In the genomic region with DNA sequence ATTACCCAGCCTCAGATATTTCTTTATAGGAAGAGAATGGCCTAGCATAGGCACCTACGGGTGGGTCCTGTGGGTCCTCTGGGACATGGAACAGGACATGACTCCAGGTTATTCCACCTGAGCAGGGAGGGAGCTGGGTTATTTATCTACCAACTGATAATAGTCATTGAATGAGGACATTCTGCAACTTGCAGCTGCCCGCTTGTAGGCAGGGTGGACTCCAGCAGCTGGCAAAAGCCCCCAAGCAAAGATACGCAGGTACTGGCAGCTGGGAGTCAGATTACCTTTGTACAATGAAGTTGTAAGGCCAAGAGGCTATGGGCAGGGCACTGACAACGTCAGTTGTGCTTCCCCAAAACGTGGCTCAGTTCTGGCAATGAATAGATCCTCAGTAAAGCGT, we compare ENCODE assay signal across 25 cellular contexts. TPM values are rescaled to one million over a fixed set of nuclear protein-coding genes. Genes with fewer than 3 reads are reported as not detected.
DNase-seq lines count a peak whose midpoint lies in the region; ATAC-seq, FAIRE-seq and TF ChIP-seq lines count a peak whose summit lies in the region.
"Had no signal": no experiment of that assay in that cellular context is flagged by ENCODE, and none has a peak within 500 bp of the region (broad histone marks: within the 10 kb centered on the region; RNA-seq: fewer than 3 reads in every experiment).

No MANE protein-coding gene starts in this region.

- H3K18ac ChIP-seq in H1 (ENCODE audit: extremely low read depth, low read length) = no peak overlapping the region

- no peak overlapping the region for H2AK5ac ChIP-seq in H1 (ENCODE audit: low read depth, low read length)

- no peak overlapping the region for H3K4ac ChIP-seq in H1 (replicated peaks; ENCODE audit: insufficient read length, low read depth, low read length)

- H3K36me3 Mint-ChIP-seq in GM23338 (ENCODE audit: low read depth) = no peaks in the 10 kb centered on the region
- H3K36me3 Mint-ChIP-seq: CD4-positive, alpha-beta memory T cell had no signal

- H3K36me3 ChIP-seq in GM23338 (ENCODE audit: insufficient read depth) (no peaks in the 10 kb centered on the region), H1 (ENCODE audit: control insufficient read depth in 2 of 4, insufficient read depth in 4 of 4, low read length in 3 of 4) (no peaks in the 10 kb centered on the region)

- peaks cover 3% of the 10 kb centered on the region; the same call in 2 of the 3 replicates for H3K4me1 Mint-ChIP-seq in GM23338
- H3K4me1 Mint-ChIP-seq: CD4-positive, alpha-beta memory T cell had no signal

- POLR2A ChIA-PET in H1 (lab: Charles Lee; ENCODE audit: partially characterized antibody) = interaction anchor here (1.4 kb wide), 1 partner anchor 15 kb away, joined by 3 read pairs; no protein-coding TSS in a partner anchor

- no peak overlapping the region for H2BK5ac ChIP-seq in H1 (ENCODE audit: low read depth, low read length)

- no peak overlapping the region for H3K4me3 ChIP-seq in GM23338
- no peak overlapping the region for H3K4me3 ChIP-seq in H1 (ENCODE audit: extremely low read depth in 1 of 4, insufficient read depth in 2 of 4, low read depth in 3 of 4, low read length in 4 of 4)

- H3K79me1 ChIP-seq in H1 (ENCODE audit: low read depth, low read length) = no peaks in the 10 kb centered on the region

- no peak overlapping the region for H3K4me2 ChIP-seq in GM23338
- no peak overlapping the region for H3K4me2 ChIP-seq in H1 (ENCODE audit: insufficient read depth in 1 of 2, low read depth in 2 of 2, low read length in 2 of 2)
- H3K4me2 ChIP-seq: SK-N-SH had no signal

- no peak for TF ChIP-seq RAD21 in H1 (IDR thresholded peaks at IDR 0.05 in 1 of 2, conservative IDR thresholded peaks at IDR 0.05 in 1 of 2; ENCODE audit: low read depth in 2 of 2, low read length in 2 of 2)

- H3K79me2 ChIP-seq in GM23338 (replicated peaks; ENCODE audit: insufficient read depth) (no peaks in the 10 kb centered on the region), H1 (ENCODE audit: control insufficient read depth in 1 of 2, insufficient read depth in 2 of 2, low read length in 2 of 2) (no peaks in the 10 kb centered on the region)

- no peak overlapping the region for H2BK120ac ChIP-seq in H1 (replicated peaks; ENCODE audit: low read depth, low read length)

- no peak overlapping the region for H2BK20ac ChIP-seq in H1 (ENCODE audit: low read length)

- H4K20me1 ChIP-seq in GM23338 (replicated peaks; ENCODE audit: insufficient read depth) (no peaks in the 10 kb centered on the region), H1 (replicated peaks in 1 of 2; ENCODE audit: control insufficient read depth in 1 of 2, insufficient read depth in 2 of 2, low read length in 2 of 2) (no peaks in the 10 kb centered on the region)

- no peak overlapping the region for H3K56ac ChIP-seq in H1 (replicated peaks; ENCODE audit: insufficient read length, low read depth, low read length)

- no peaks in the 10 kb centered on the region for H3K9me3 ChIP-seq in H1 (ENCODE audit: insufficient read depth in 2 of 2, low read depth in 1 of 2, low read length in 1 of 2)
- H3K9me3 ChIP-seq: SK-N-SH had no signal

- H4K5ac ChIP-seq in H1 (ENCODE audit: insufficient read length, low read depth, low read length) = no peak overlapping the region

- FAIRE-seq in H1 (lab: Jason Lieb, UNC) = no peak
- FAIRE-seq: GM18507 had no signal

- no peak for TF ChIP-seq POLR2A in H1 (IDR thresholded peaks at IDR 0.05; ENCODE audit: control extremely low read depth in 1 of 2, low read depth in 2 of 2, low read length in 2 of 2)

- H3K9ac ChIP-seq in H1 (replicated peaks in 1 of 4; ENCODE audit: extremely low read depth in 1 of 4, low read depth in 3 of 4, low read length in 3 of 4) = no peak overlapping the region
- H3K9ac ChIP-seq: SK-N-SH had no signal

- TF ChIP-seq CTCF in GM23338 (conservative IDR thresholded peaks at IDR 0.05; ENCODE audit: low read depth in 2 of 2) = no peak
- TF ChIP-seq CTCF in H1 (IDR thresholded peaks at IDR 0.05; ENCODE audit: control extremely low read depth in 1 of 3, insufficient read depth in 1 of 3, low read depth in 1 of 3, low read length in 3 of 3) = no peak

- no peak overlapping the region for H3K23ac ChIP-seq in H1 (ENCODE audit: insufficient read length)

- no peak for TF ChIP-seq EP300 in H1 (IDR thresholded peaks at IDR 0.05; ENCODE audit: borderline replicate concordance in 1 of 2, low read depth in 2 of 2, low read length in 2 of 2)

- H3K27ac ChIP-seq in GM23338 (ENCODE audit: low read depth) (no peak overlapping the region), H1 (ENCODE audit: low read depth, low read length) (no peak overlapping the region)

- ATAC-seq in GM23338 (no peak), GM19351 (IDR thresholded peaks at IDR 0.05; ENCODE audit: unreplicated experiment) (no peak)
- ATAC-seq: PC-3 had no signal

- H2BK12ac ChIP-seq in H1 (ENCODE audit: low read depth, low read length) = no peak overlapping the region

- H2BK15ac ChIP-seq in H1 (ENCODE audit: low read length) = no peak overlapping the region

- no peaks in the 10 kb centered on the region for H3F3A ChIP-seq in GM23338 (replicated peaks; ENCODE audit: low read depth)

- peaks cover 4% of the 10 kb centered on the region for H3K27me3 Mint-ChIP-seq in GM23338 (ENCODE audit: insufficient read depth, low read depth, poor library complexity)

- H3K4me1 ChIP-seq in GM23338 (ENCODE audit: insufficient read depth) = peaks cover 2% of the 10 kb centered on the region
- H3K4me1 ChIP-seq in H1 (replicated peaks in 1 of 4; ENCODE audit: control insufficient read depth in 3 of 4, insufficient read depth in 4 of 4, low read length in 3 of 4) = peaks cover 0 to 4% (median 3%) of the 10 kb centered on the region in 4 experiments; a peak in 4 of 7 replicates

- DNase-seq in COLO668 (lab: John Stamatoyannopoulos, UW; ENCODE audit: unreplicated experiment) = peak; percentile 81
- no peak for DNase-seq in GM23338 (ENCODE audit: low spot score)
- DNase-seq in NCI-H510A treated with DMSO at 0.1 percent for 48 hours (lab: John Stamatoyannopoulos, UW) = peak; percentile 77
- DNase-seq in H1 (ENCODE audit: low read depth in 1 of 2, low spot score in 2 of 2) = no peak
- DNase-seq in mucosa of gallbladder (ENCODE audit: low spot score) = no peak
- no peak for DNase-seq in C1 segment of cervical spinal cord (lab: John Stamatoyannopoulos, UW)
- DNase-seq in effector CD4-positive, alpha-beta T cell = no peak
- DNase-seq: CD4-positive, alpha-beta memory T cell; GDM1; H7; HFFc6; Kasumi-1; NCI-H1417 treated with DMSO at 0.1 percent for 48 hours; NCI-H1930; PC-3; Right ventricle myocardium superior; SK-N-SH; T-helper 2 cell had no signal

- H4K91ac ChIP-seq in H1 (replicated peaks; ENCODE audit: insufficient read length, low read length) = no peak overlapping the region

- WGBS in H1 (ENCODE audit: extremely low coverage in 1 of 2, insufficient coverage in 1 of 2, insufficient read length in 1 of 2, insufficient replicate concordance in 2 of 2, low coverage in 1 of 2, low lambda C conversion rate in 2 of 2, missing lambda C conversion rate in 1 of 2), 2 experiments = 78% methylated on average over 6 of the region's 6 CpGs; no CpG with 5 or more reads in 1 of the 2 experiments

- no peaks in the 10 kb centered on the region; the same call in 1 of the 2 replicates for H3K9me2 ChIP-seq in GM23338 (ENCODE audit: insufficient read depth)
- H3K9me2 ChIP-seq: SK-N-SH had no signal

- CTCF ChIA-PET in H1 (lab: Charles Lee; ENCODE audit: partially characterized antibody) = interaction anchor here (0.6 to 4.0 kb wide), 5 partner anchors 12 to 872 kb away, joined by 3 to 14 read pairs (median 4); no protein-coding TSS in a partner anchor

- no peak overlapping the region for H3K14ac ChIP-seq in H1 (ENCODE audit: insufficient read length)

- no peak overlapping the region for H3K27ac Mint-ChIP-seq in GM23338
- H3K27ac Mint-ChIP-seq: CD4-positive, alpha-beta memory T cell; HFFc6 had no signal

- H2AFZ ChIP-seq in GM23338 (0 out of 2 replicates have a peak overlapping the region, but pooled peaks have one; percentile 14), H1 (ENCODE audit: low read length) (0 out of 2 replicates have a peak overlapping the region, but pooled peaks have one; percentile 18)

- H3K27me3 ChIP-seq in GM23338 (ENCODE audit: insufficient read depth) (no peaks in the 10 kb centered on the region), H1 (replicated peaks in 1 of 4; ENCODE audit: control insufficient read depth in 3 of 4, extremely low read depth in 1 of 4, insufficient read depth in 3 of 4, low read length in 3 of 4) (no peaks in the 10 kb centered on the region)

- no peak overlapping the region for H4K8ac ChIP-seq in H1 (ENCODE audit: extremely low read depth, insufficient read depth, low read length)

- H3K4me3 Mint-ChIP-seq in GM23338 = no peak overlapping the region
- H3K4me3 Mint-ChIP-seq: CD4-positive, alpha-beta memory T cell; HFFc6 had no signal

- H3K9me3 Mint-ChIP-seq in GM23338 = no peaks in the 10 kb centered on the region; the same call in 2 of the 3 replicates
- H3K9me3 Mint-ChIP-seq: HFFc6 had no signal

- H3K23me2 ChIP-seq in H1 (ENCODE audit: low read depth, low read length) = no peaks in the 10 kb centered on the region

RNA-seq across cellular contexts. Expression of gene BANF2, which starts 1.3 kb away (rescaled TPM):
- not detected in 2 replicates for total RNA-seq in GM23338 (2014; rRNA removed; shearing (Covaris generic))
- polyA plus RNA-seq in GM23338 (2016; fragmentation: Nextera tagmentation; extraction: Ambion mirVana) (not detected in 2 replicates), H1 (2011; rRNA removed) (not detected in 2 replicates)
- total RNA-seq in H1 (2021; fragmentation: NEBNext Ultra II Directional; extraction: Animal tissue kit (Norgen Biotek cat#: 25700)) = not detected in 2 replicates
- polyA plus RNA-seq in H1 (2011; cell fraction: cytosol; rRNA removed) = not detected
- not detected for polyA plus RNA-seq in H1 (2011; cell fraction: nucleus; rRNA removed)
- not detected in 4 replicates for polyA plus RNA-seq in H1 (2012, experiment 1 of 2)
- not detected for polyA plus RNA-seq in H1 (2012, experiment 2 of 2)
- not detected for polyA plus RNA-seq in H1 (2013, experiment 1 of 2)
- polyA plus RNA-seq in H1 (2013, experiment 2 of 2) = not detected
- not detected in 2 replicates for polyA minus RNA-seq in H1 (2011; rRNA and poly(A)+ RNA removed)
- not detected for polyA minus RNA-seq in H1 (2011; cell fraction: cytosol; rRNA and poly(A)+ RNA removed)
- polyA minus RNA-seq in H1 (2011; cell fraction: nucleus; rRNA and poly(A)+ RNA removed) = not detected
- not detected for total RNA-seq in mucosa of gallbladder
- total RNA-seq: CD4-positive, alpha-beta memory T cell; Daoy; H7; HFFc6; MCF 10A; NCI-H460; PC-3; Right ventricle myocardium superior; RPMI7951 had no signal
- polyA plus RNA-seq: BJ; CD4-positive, alpha-beta memory T cell; SK-N-SH had no signal

RNA-seq across cellular contexts. Expression of gene RRBP1, which starts 16.4 kb away (rescaled TPM):
- 105 and 109 TPM in 2 replicates for total RNA-seq in GM23338 (2014; rRNA removed; shearing (Covaris generic))
- polyA plus RNA-seq in GM23338 (2016; fragmentation: Nextera tagmentation; extraction: Ambion mirVana) = 113 and 125 TPM in 2 replicates
- 153 and 157 TPM in 2 replicates for total RNA-seq in H1 (2021; fragmentation: NEBNext Ultra II Directional; extraction: Animal tissue kit (Norgen Biotek cat#: 25700))
- 15.9 and 20.2 TPM in 2 replicates for polyA plus RNA-seq in H1 (2011; rRNA removed)
- 37.4 TPM for polyA plus RNA-seq in H1 (2011; cell fraction: cytosol; rRNA removed)
- polyA plus RNA-seq in H1 (2011; cell fraction: nucleus; rRNA removed) = 71.6 TPM
- 82.9 to 111 TPM (median 107 TPM) in 4 replicates for polyA plus RNA-seq in H1 (2012, experiment 1 of 2)
- 24.2 TPM for polyA plus RNA-seq in H1 (2012, experiment 2 of 2)
- polyA plus RNA-seq in H1 (2013, experiment 1 of 2) = 178 TPM
- 185 TPM for polyA plus RNA-seq in H1 (2013, experiment 2 of 2)
- 25.7 and 32.9 TPM in 2 replicates for polyA minus RNA-seq in H1 (2011; rRNA and poly(A)+ RNA removed)
- polyA minus RNA-seq in H1 (2011; cell fraction: cytosol; rRNA and poly(A)+ RNA removed) = 45.1 TPM
- 40.6 TPM for polyA minus RNA-seq in H1 (2011; cell fraction: nucleus; rRNA and poly(A)+ RNA removed)
- total RNA-seq in mucosa of gallbladder = 355 TPM

Comparison
In these comparisons a context has a peak if more than half of its experiments do, and no peak if none do; other contexts are left out.
1. DNase-seq: peak in COLO668 (single experiment) and NCI-H510A treated with DMSO at 0.1 percent for 48 hours (single experiment); none in GM23338 (single experiment), H1 (0 of 2), mucosa of gallbladder (single experiment), C1 segment of cervical spinal cord (0 of 14) and effector CD4-positive, alpha-beta T cell (single experiment).